20 cellular contexts compared by ENCODE assay signal in the genomic region with DNA sequence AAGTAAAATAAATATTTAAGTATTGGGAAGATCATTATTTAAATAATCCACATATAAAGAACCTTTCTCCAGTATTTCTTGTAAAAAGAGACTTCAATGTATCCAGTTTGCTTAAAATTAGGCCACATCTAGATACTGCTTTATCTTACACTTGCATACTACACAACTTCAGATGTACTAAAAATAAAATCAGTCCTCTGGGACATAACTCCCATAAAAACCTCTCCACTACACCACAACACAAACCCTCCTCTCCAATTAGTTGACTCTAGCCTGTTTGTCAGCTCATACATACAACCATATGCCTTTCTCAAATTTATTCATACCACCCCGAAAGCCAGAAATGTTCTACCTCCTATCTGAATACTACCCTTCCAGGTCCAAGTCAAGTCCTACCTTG. TPM values are rescaled to one million over a fixed set of nuclear protein-coding genes. Genes with fewer than 3 reads are reported as not detected.
DNase-seq lines count a peak whose midpoint lies in the region; ATAC-seq and TF ChIP-seq lines count a peak whose summit lies in the region.
"Had no signal": no experiment of that assay in that cellular context is flagged by ENCODE, and none has a peak within 500 bp of the region (broad histone marks: within the 10 kb centered on the region; RNA-seq: fewer than 3 reads in every experiment).

No MANE protein-coding gene starts in this region.

- H3K27ac ChIP-seq in BLaER1: peak overlapping the region; percentile 38; the same call in 1 of the 2 replicates
- H3K27ac ChIP-seq in osteoblast (ENCODE audit: low read depth, low read length): no peak overlapping the region
- H3K27ac ChIP-seq: 22Rv1, PC-9 had no signal

- no peak for TF ChIP-seq CTCF in osteoblast (IDR thresholded peaks at IDR 0.05; ENCODE audit: extremely low read depth, low read depth, low read length)

- no peak overlapping the region for H3K4me3 Mint-ChIP-seq in T-helper 17 cell
- H3K4me3 Mint-ChIP-seq in stimulated activated effector memory CD8-positive, alpha-beta T cell treated with anti-CD3 and anti-CD28 coated beads, Interleukin-12 subunit alpha, Interleukin-12 subunit beta, amount 100 ng/mL, for 72 hours: no peak overlapping the region
- H3K4me3 Mint-ChIP-seq: B cell; CD4-positive, alpha-beta T cell had no signal

- H3K79me2 ChIP-seq in osteoblast (ENCODE audit: insufficient read depth, low read length): peaks cover 89% of the 10 kb centered on the region

- H3K9me3 ChIP-seq in BLaER1 (no peaks in the 10 kb centered on the region), T-helper 17 cell (ENCODE audit: control insufficient read depth, low read length, poor library complexity, severe bottlenecking) (no peaks in the 10 kb centered on the region), osteoblast (ENCODE audit: low read depth, low read length) (no peaks in the 10 kb centered on the region)

- no peak overlapping the region for H2AFZ ChIP-seq in osteoblast (ENCODE audit: low read length)
- H2AFZ ChIP-seq: PC-9 had no signal

- peaks cover 36% of the 10 kb centered on the region for H3K4me1 Mint-ChIP-seq in T-helper 17 cell
- peaks cover 28% of the 10 kb centered on the region for H3K4me1 Mint-ChIP-seq in stimulated activated effector memory CD8-positive, alpha-beta T cell treated with anti-CD3 and anti-CD28 coated beads, Interleukin-12 subunit alpha, Interleukin-12 subunit beta, amount 100 ng/mL, for 72 hours

- H3K4me1 ChIP-seq in BLaER1: peaks cover 22% of the 10 kb centered on the region
- H3K4me1 ChIP-seq in osteoblast (ENCODE audit: insufficient read depth, low read length): no peaks in the 10 kb centered on the region

- H3K9ac ChIP-seq in BLaER1: peak overlapping the region; percentile 24; the same call in 1 of the 2 replicates

- no peaks in the 10 kb centered on the region for H3K9me3 Mint-ChIP-seq in stimulated activated effector memory CD8-positive, alpha-beta T cell treated with anti-CD3 and anti-CD28 coated beads, Interleukin-12 subunit alpha, Interleukin-12 subunit beta, amount 100 ng/mL, for 72 hours
- H3K9me3 Mint-ChIP-seq: CD4-positive, alpha-beta T cell had no signal

- peaks cover 9% of the 10 kb centered on the region for H3K36me3 Mint-ChIP-seq in T-helper 17 cell (ENCODE audit: low read depth)
- peaks cover 11% of the 10 kb centered on the region for H3K36me3 Mint-ChIP-seq in stimulated activated effector memory CD8-positive, alpha-beta T cell treated with anti-CD3 and anti-CD28 coated beads, Interleukin-12 subunit alpha, Interleukin-12 subunit beta, amount 100 ng/mL, for 72 hours

- H3K27ac Mint-ChIP-seq in T-helper 17 cell: peak overlapping the region; percentile 29
- H3K27ac Mint-ChIP-seq in stimulated activated effector memory CD8-positive, alpha-beta T cell treated with anti-CD3 and anti-CD28 coated beads, Interleukin-12 subunit alpha, Interleukin-12 subunit beta, amount 100 ng/mL, for 72 hours: no peak overlapping the region
- H3K27ac Mint-ChIP-seq: B cell; CD4-positive, alpha-beta T cell had no signal

- DNase-seq in DMS 273 (lab: John Stamatoyannopoulos, UW; ENCODE audit: unreplicated experiment) (peak; percentile 26), DMS 273 treated with DMSO at 0.1 percent for 48 hours (lab: John Stamatoyannopoulos, UW) (no peak), T-helper 17 cell (no peak), osteoblast (ENCODE audit: insufficient read length, low spot score, missing footprints) (peak; percentile 19)
- DNase-seq in stimulated activated effector memory CD8-positive, alpha-beta T cell treated with anti-CD3 and anti-CD28 coated beads, Interleukin-12 subunit alpha, Interleukin-12 subunit beta, amount 100 ng/mL, for 72 hours (ENCODE audit: low spot score in 2 of 2): no peak
- DNase-seq: Calu3; CD4-positive, alpha-beta T cell; DMS79; HCEC 1CT; KG1; NCI-H1048; NCI-H1436 treated with DMSO at 0.1 percent for 48 hours; NCI-H2029 treated with DMSO at 0.1 percent for 48 hours; NCI-H748 treated with DMSO at 0.1 percent for 48 hours; PC-9 had no signal

- H3K36me3 ChIP-seq in BLaER1 (peaks cover 40% of the 10 kb centered on the region), osteoblast (ENCODE audit: insufficient read depth, low read length) (peaks cover 3% of the 10 kb centered on the region)

- H3K27me3 Mint-ChIP-seq in T-helper 17 cell: no peaks in the 10 kb centered on the region
- H3K27me3 Mint-ChIP-seq: B cell; CD4-positive, alpha-beta T cell had no signal

- ATAC-seq in T-helper 17 cell (no peak), esophagus mucosa (no peak), GM21737 (IDR thresholded peaks at IDR 0.05; ENCODE audit: unreplicated experiment) (no peak)
- no peak for ATAC-seq in stimulated activated effector memory CD8-positive, alpha-beta T cell treated with anti-CD3 and anti-CD28 coated beads, Interleukin-12 subunit alpha, Interleukin-12 subunit beta, amount 100 ng/mL, for 72 hours

- H3K4me2 ChIP-seq in BLaER1: peak overlapping the region; percentile 70
- H3K4me2 ChIP-seq in osteoblast (ENCODE audit: insufficient read depth, low read length): no peak overlapping the region
- H3K4me2 ChIP-seq: PC-9 had no signal

- H3K4me3 ChIP-seq in BLaER1 (no peak overlapping the region), osteoblast (ENCODE audit: insufficient read depth, low read length) (no peak overlapping the region)
- H3K4me3 ChIP-seq: PC-9 had no signal

- peaks cover 98% of the 10 kb centered on the region for H4K20me1 ChIP-seq in BLaER1
- H4K20me1 ChIP-seq in osteoblast (ENCODE audit: insufficient read depth, low read length): peaks cover 34% of the 10 kb centered on the region

- H3K27me3 ChIP-seq in BLaER1 (no peaks in the 10 kb centered on the region), osteoblast (ENCODE audit: insufficient read depth, low read length) (no peaks in the 10 kb centered on the region)

RNA-seq across cellular contexts. Expression of gene SPOP, which starts 21.6 kb away (rescaled TPM):
- total RNA-seq in T-helper 17 cell (10 to 100 TPM; 46.8 to 52.7 TPM), osteoblast (55.7 and 61.6 TPM in 2 replicates), esophagus mucosa (27.9 TPM)

RNA-seq across cellular contexts. Expression of gene SLC35B1, which starts 51.5 kb away (rescaled TPM):
- 10 to 100 TPM; 63.8 to 66.8 TPM for total RNA-seq in T-helper 17 cell
- 43.6 and 48.1 TPM in 2 replicates for total RNA-seq in osteoblast
- 37.2 TPM for total RNA-seq in esophagus mucosa

Comparison
In these comparisons a context has a peak if more than half of its experiments do, and no peak if none do; other contexts are left out.
1. DNase-seq: peak in DMS 273 (single experiment) and osteoblast (single experiment); none in DMS 273 treated with DMSO at 0.1 percent for 48 hours (single experiment), T-helper 17 cell (0 of 3) and stimulated activated effector memory CD8-positive, alpha-beta T cell treated with anti-CD3 and anti-CD28 coated beads, Interleukin-12 subunit alpha, Interleukin-12 subunit beta, amount 100 ng/mL, for 72 hours (0 of 2).